ENCODE assay signal across 10 cellular contexts in genomic region chr10:59336632-59337031, GRCh38. TPM values are rescaled to one million over a fixed set of nuclear protein-coding genes. Genes with fewer than 3 reads are reported as not detected.
DNase-seq lines count a peak whose midpoint lies in the region; TF ChIP-seq lines count a peak whose summit lies in the region.
"Had no signal": no experiment of that assay in that cellular context is flagged by ENCODE, and none has a peak within 500 bp of the region (broad histone marks: within the 10 kb centered on the region; RNA-seq: fewer than 3 reads in every experiment).

No MANE protein-coding gene starts in this region.

- peaks cover 6% of the 10 kb centered on the region for H3F3A ChIP-seq in smooth muscle cell (ENCODE audit: low read depth)

- POLR2A ChIA-PET in A673 (lab: Charles Lee; ENCODE audit: low non-redundant PET): no interaction called here

- no peaks in the 10 kb centered on the region for H3K27me3 ChIP-seq in layer of hippocampus (ENCODE audit: control insufficient read depth, insufficient read depth, low read length)
- H3K27me3 ChIP-seq in smooth muscle cell (ENCODE audit: low read depth): no peaks in the 10 kb centered on the region
- H3K27me3 ChIP-seq in A673 (replicated peaks; ENCODE audit: insufficient read depth, low read depth, low read length, poor library complexity): no peaks in the 10 kb centered on the region

- 27% methylated on average over 2 of the region's 2 CpGs for WGBS in smooth muscle cell (ENCODE audit: low lambda C conversion rate)

- peak overlapping the region; percentile 96 for H3K27ac ChIP-seq in caudate nucleus (ENCODE audit: low read depth, low read length)
- H3K27ac ChIP-seq in layer of hippocampus (ENCODE audit: low read depth, low read length): peak overlapping the region; percentile 87
- H3K27ac ChIP-seq in smooth muscle cell (ENCODE audit: low read depth): peak overlapping the region; percentile 49
- H3K27ac ChIP-seq in A673 (ENCODE audit: low read depth, low read length, poor library complexity, severe bottlenecking): no peak overlapping the region

- H3K9me3 ChIP-seq in smooth muscle cell (replicated peaks; ENCODE audit: low read depth): no peaks in the 10 kb centered on the region
- H3K9me3 ChIP-seq in A673 (ENCODE audit: low read depth, low read length, poor library complexity, severe bottlenecking): no peaks in the 10 kb centered on the region

- TF ChIP-seq CTCF in smooth muscle cell (IDR thresholded peaks at IDR 0.05; ENCODE audit: borderline replicate concordance, insufficient read depth, poor library complexity, severe bottlenecking) (no peak), A673 (conservative IDR thresholded peaks at IDR 0.05; ENCODE audit: low read depth, low read length) (no peak)

- no peaks in the 10 kb centered on the region for H4K20me1 ChIP-seq in smooth muscle cell (ENCODE audit: low read depth)

- intact Hi-C loops in A673 (cut with micrococcal nuclease; ENCODE audit: unreplicated experiment): no loop called here

- no peaks in the 10 kb centered on the region for H3K36me3 ChIP-seq in smooth muscle cell (ENCODE audit: low read depth)
- H3K36me3 ChIP-seq in A673 (ENCODE audit: insufficient read depth, low read length, poor library complexity, severe bottlenecking): no peaks in the 10 kb centered on the region

- peaks cover 7% of the 10 kb centered on the region for H3K4me1 ChIP-seq in smooth muscle cell (ENCODE audit: low read depth)
- peaks cover 10% of the 10 kb centered on the region for H3K4me1 ChIP-seq in A673 (ENCODE audit: insufficient read depth, low read length, poor library complexity, severe bottlenecking)

- H3K4me3 ChIP-seq in smooth muscle cell: no peak overlapping the region
- no peak overlapping the region for H3K4me3 ChIP-seq in A673 (ENCODE audit: low read depth, low read length, poor library complexity, severe bottlenecking)

- BruUV-seq in A673 (replicated peaks; lab: Mats Ljungman, UMichigan): no TSS peak

- no peaks in the 10 kb centered on the region for H3K79me2 ChIP-seq in smooth muscle cell (ENCODE audit: low read depth)

- H3K9ac ChIP-seq in smooth muscle cell (ENCODE audit: low read depth): no peak overlapping the region

- peak overlapping the region; percentile 80 for H2AFZ ChIP-seq in smooth muscle cell (ENCODE audit: low read depth)

- CTCF ChIA-PET in A673 (lab: Charles Lee): no interaction called here

- H3K4me2 ChIP-seq in smooth muscle cell: peak overlapping the region; percentile 31

- DNase-seq in GM03348 (ENCODE audit: low spot score) (peak; percentile 57), caudate nucleus (lab: John Stamatoyannopoulos, UW) (no peak), smooth muscle cell (lab: John Stamatoyannopoulos, UW; ENCODE audit: unreplicated experiment) (no peak), nucleus accumbens (lab: John Stamatoyannopoulos, UW) (no peak), A673 (ENCODE audit: low spot score) (no peak), DMS 273 treated with DMSO at 0.1 percent for 48 hours (lab: John Stamatoyannopoulos, UW) (no peak)
- DNase-seq in stimulated activated CD4-positive, alpha-beta T cell treated with anti-CD3 and anti-CD28 coated beads, Interleukin-2, amount 100 ng/mL, for 24 hours: no peak
- DNase-seq: activated effector memory CD4-positive, alpha-beta T cell treated with Interleukin-2 at 50 U/mL for 16 hours had no signal

RNA-seq across cellular contexts. Expression of gene FAM13C, which starts 25.7 kb away (rescaled TPM):
- total RNA-seq in smooth muscle cell: 0.76 TPM in 1 of 2 replicates, not detected in the other
- polyA plus RNA-seq in smooth muscle cell: not detected in 2 replicates
- 18.5 and 21.2 TPM in 2 replicates for total RNA-seq in A673 (2021)
- polyA plus RNA-seq: IgD-negative memory B cell had no signal

Comparison
In these comparisons a context has a peak if more than half of its experiments do, and no peak if none do; other contexts are left out.
1. RNA of gene FAM13C, which starts 25.7 kb away (total RNA-seq): 18.5 to 21.2 TPM in A673; 0.76 TPM in smooth muscle cell; every median in the first group is over 10 times any median in the second.